Comparison of ENCODE assay signal across 14 cellular contexts in genomic region chr15:73367624-73368300, GRCh38. TPM values are rescaled to one million over a fixed set of nuclear protein-coding genes. Genes with fewer than 3 reads are reported as not detected.
DNase-seq lines count a peak whose midpoint lies in the region; ATAC-seq and TF ChIP-seq lines count a peak whose summit lies in the region.
"Had no signal": no experiment of that assay in that cellular context is flagged by ENCODE, and none has a peak within 500 bp of the region (broad histone marks: within the 10 kb centered on the region; RNA-seq: fewer than 3 reads in every experiment).

No MANE protein-coding gene starts in this region.

- TF ChIP-seq POLR2A in heart left ventricle (IDR thresholded peaks at IDR 0.05): no peak

- peaks cover 0 to 46% (median 7%) of the 10 kb centered on the region in 12 donors for H3K4me1 ChIP-seq in heart left ventricle
- peaks cover 2% of the 10 kb centered on the region for H3K4me1 ChIP-seq in urinary bladder (ENCODE audit: insufficient read depth)

- no peak overlapping the region for H3K27ac Mint-ChIP-seq in nephron

- H3K4me1 Mint-ChIP-seq in nephron: no peaks in the 10 kb centered on the region

- H3K27me3 ChIP-seq in heart left ventricle (peaks cover 4 to 70% (median 16%) of the 10 kb centered on the region in 9 donors), dorsolateral prefrontal cortex (peaks cover 0 to 72% (median 39%) of the 10 kb centered on the region in 45 donors)

- TF ChIP-seq CTCF in heart left ventricle (IDR thresholded peaks at IDR 0.05) (no peak), dorsolateral prefrontal cortex (IDR thresholded peaks at IDR 0.05 in 54 of 56, conservative IDR thresholded peaks at IDR 0.05 in 2 of 56; ENCODE audit: low read depth in 1 of 56, partially characterized antibody in 56 of 56) (no peak), nephron (IDR thresholded peaks at IDR 0.05; ENCODE audit: unreplicated experiment in 3 of 3) (no peak)

- no peaks in the 10 kb centered on the region for H3K9me3 ChIP-seq in heart left ventricle

- H3K4me3 ChIP-seq in heart left ventricle (peak overlapping the region; percentile 35 to 78 (median 56)), dorsolateral prefrontal cortex (peak overlapping the region in 58 of 59 donors; percentile 13 to 67 (median 46)), urinary bladder (ENCODE audit: low read depth, low read length) (peak overlapping the region; percentile 45)

- no peaks in the 10 kb centered on the region for H3K9me3 Mint-ChIP-seq in nephron

- WGBS in heart left ventricle, 4 donors: 0 to 2% (median 1%) methylated on average over 26 to 90 of the region's 90 CpGs
- WGBS in urinary bladder: 1% methylated on average over 90 of the region's 90 CpGs

- H3K36me3 ChIP-seq in heart left ventricle: no peaks in the 10 kb centered on the region
- no peaks in the 10 kb centered on the region for H3K36me3 ChIP-seq in urinary bladder (ENCODE audit: insufficient read depth)

- ATAC-seq in heart left ventricle (peak in 2 of 4 donors; percentile 2 to 5), Right ventricle myocardium inferior (no peak), GM18861 (IDR thresholded peaks at IDR 0.05; ENCODE audit: unreplicated experiment) (no peak), HG02623 (IDR thresholded peaks at IDR 0.05; ENCODE audit: unreplicated experiment) (no peak), HG02763 (IDR thresholded peaks at IDR 0.05; ENCODE audit: unreplicated experiment) (no peak)

- DNase-seq in heart left ventricle: peak in 1 of 5 donors; percentile 61
- DNase-seq in Right ventricle myocardium inferior (ENCODE audit: missing footprints): no peak
- DNase-seq in dorsolateral prefrontal cortex: no peak
- DNase-seq: activated T-cell treated with anti-CD3 and anti-CD28 coated beads for 4 hours, AML-193, left cardiac atrium, NCI-H1105, T1000 had no signal

- H3K27me3 Mint-ChIP-seq in nephron (ENCODE audit: low read depth): peaks cover 89% of the 10 kb centered on the region

- H3K27ac ChIP-seq in heart left ventricle (peak overlapping the region in 8 of 12 donors; percentile 33 to 72 (median 50)), dorsolateral prefrontal cortex (no peak overlapping the region), urinary bladder (ENCODE audit: low read depth) (no peak overlapping the region)
- H3K27ac ChIP-seq: HL-60 had no signal

- no peaks in the 10 kb centered on the region for H3K36me3 Mint-ChIP-seq in nephron (ENCODE audit: low read depth)

- intact Hi-C loops in heart left ventricle (cut with DNase I) (loop anchor here in 1 of 10 donors (10.0 kb wide), 1 partner anchor 53 kb away; no protein-coding TSS in a partner anchor), Right ventricle myocardium inferior (cut with DNase I) (loop anchor here (5.0 to 10.0 kb wide), 2 partner anchors 60 to 267 kb away; partner anchors contain the start of gene NPTN), dorsolateral prefrontal cortex (cut with DNase I) (no loop called here)

- peak overlapping the region in 2 of 3 experiments; percentile 81 for H3K4me3 Mint-ChIP-seq in nephron

RNA-seq across cellular contexts. Expression of gene HCN4, which starts 1.0 kb away (rescaled TPM):
- total RNA-seq in heart left ventricle (10 to 100 TPM in 4 of 9 donors, 1 to 10 TPM in 5; 6.0 to 23.0 (median 9.7) TPM), Right ventricle myocardium inferior (21.4 TPM), dorsolateral prefrontal cortex (1 to 10 TPM in 116 of 120 experiments, under 1 TPM in 4; 0.42 to 5.9 (median 2.5) TPM), urinary bladder (not detected)
- polyA plus RNA-seq in heart left ventricle (1 to 10 TPM; 5.1 to 8.3 TPM), urinary bladder (not detected)

Comparison
In these comparisons a context has a peak if more than half of its experiments do, and no peak if none do; other contexts are left out.
1. H3K27ac ChIP-seq: peak in heart left ventricle (8 of 12); none in dorsolateral prefrontal cortex (0 of 59) and urinary bladder (single experiment).
2. Peak in every context shown above with its lines, with median percentiles within 50 percentile points of each other: H3K4me3 ChIP-seq.